ENCODE assay signal across 8 cellular contexts in the genomic region with DNA sequence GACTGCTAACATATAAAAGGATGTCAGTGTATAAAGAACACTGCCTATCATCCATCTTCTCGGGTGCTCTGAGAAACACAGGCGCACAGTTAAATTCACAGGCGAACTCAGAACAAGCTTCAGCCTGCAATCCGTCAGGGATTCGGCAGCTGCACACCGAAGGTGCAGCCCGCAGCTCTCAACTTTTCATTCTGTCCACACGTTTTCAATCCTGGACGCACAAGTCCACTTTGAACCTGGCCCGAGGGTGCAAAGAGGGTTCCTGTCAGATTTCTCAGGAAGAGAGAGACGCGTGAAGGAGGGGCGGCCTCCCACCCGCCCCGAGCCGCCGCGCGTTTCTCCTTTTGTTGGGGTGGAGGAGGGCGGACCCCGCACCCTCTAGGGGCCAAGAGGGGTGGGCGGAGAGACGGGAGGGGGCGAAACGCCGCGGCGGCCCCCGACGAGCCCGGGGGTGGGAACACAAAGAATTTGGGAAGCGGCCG. TPM values are rescaled to one million over a fixed set of nuclear protein-coding genes. Genes with fewer than 3 reads are reported as not detected.
DNase-seq lines count a peak whose midpoint lies in the region; ATAC-seq and TF ChIP-seq lines count a peak whose summit lies in the region.

No MANE protein-coding gene starts in this region.

- H3K4me2 ChIP-seq in PC-9: peak overlapping the region; percentile 78

- no TSS peak for BruUV-seq in PC-9 (replicated peaks; lab: Mats Ljungman, UMichigan)

- peaks cover 49% of the 10 kb centered on the region for H3K79me2 ChIP-seq in PC-9 (ENCODE audit: low read depth)

- H3K4me1 Mint-ChIP-seq in CD8-positive, alpha-beta T cell (ENCODE audit: low read depth): peaks cover 28% of the 10 kb centered on the region
- peaks cover 38% of the 10 kb centered on the region for H3K4me1 Mint-ChIP-seq in progenitor cell of endocrine pancreas (ENCODE audit: low read depth)

- H3K27me3 Mint-ChIP-seq in CD8-positive, alpha-beta T cell (ENCODE audit: low read depth): peaks cover 5% of the 10 kb centered on the region
- no peaks in the 10 kb centered on the region for H3K27me3 Mint-ChIP-seq in progenitor cell of endocrine pancreas

- no peaks in the 10 kb centered on the region for H3K9me3 Mint-ChIP-seq in CD8-positive, alpha-beta T cell
- H3K9me3 Mint-ChIP-seq in progenitor cell of endocrine pancreas (ENCODE audit: low read depth): no peaks in the 10 kb centered on the region

- ATAC-seq in CD8-positive, alpha-beta T cell: peak; percentile 55
- ATAC-seq in GM19395 (IDR thresholded peaks at IDR 0.05; ENCODE audit: unreplicated experiment) (peak; percentile 54), HG03432 (IDR thresholded peaks at IDR 0.05; ENCODE audit: unreplicated experiment) (peak; percentile 42)

- peaks cover 6% of the 10 kb centered on the region for H3K36me3 Mint-ChIP-seq in CD8-positive, alpha-beta T cell
- peaks cover 4% of the 10 kb centered on the region for H3K36me3 Mint-ChIP-seq in progenitor cell of endocrine pancreas (ENCODE audit: insufficient read depth)

- H3F3A ChIP-seq in PC-9 (ENCODE audit: insufficient read depth, low read depth): peaks cover 11% of the 10 kb centered on the region; the same call in 1 of the 2 replicates

- DNase-seq in CD8-positive, alpha-beta T cell: peak in 5 of 7 experiments; percentile 4 to 65 (median 21)
- DNase-seq in PC-9 (peak in 1 of 2 experiments; percentile 23), adipocyte (ENCODE audit: low read depth) (peak; percentile 65), left ventricle myocardium inferior (peak; percentile 32), progenitor cell of endocrine pancreas (ENCODE audit: low spot score, unreplicated experiment) (no peak), mucosa of gallbladder (ENCODE audit: low spot score) (no peak)

- TF ChIP-seq CTCF in CD8-positive, alpha-beta T cell (IDR thresholded peaks at IDR 0.05): no peak
- no peak for TF ChIP-seq CTCF in PC-9 (conservative IDR thresholded peaks at IDR 0.05)
- no peak for TF ChIP-seq CTCF in left ventricle myocardium inferior (IDR thresholded peaks at IDR 0.05; ENCODE audit: borderline replicate concordance)
- TF ChIP-seq CTCF in progenitor cell of endocrine pancreas (IDR thresholded peaks at IDR 0.05; ENCODE audit: unreplicated experiment): no peak

- H3K36me3 ChIP-seq in CD8-positive, alpha-beta T cell (ENCODE audit: insufficient read depth, low read length): no peaks in the 10 kb centered on the region
- H3K36me3 ChIP-seq in PC-9 (ENCODE audit: low read depth) (no peaks in the 10 kb centered on the region), adipocyte (ENCODE audit: control insufficient read depth, insufficient read depth, low read length, severe bottlenecking) (no peaks in the 10 kb centered on the region), left ventricle myocardium inferior (no peaks in the 10 kb centered on the region)

- H2AFZ ChIP-seq in PC-9: peak overlapping the region; percentile 100

- H3K9me3 ChIP-seq in CD8-positive, alpha-beta T cell (ENCODE audit: low read length): no peaks in the 10 kb centered on the region
- H3K9me3 ChIP-seq in PC-9 (ENCODE audit: insufficient read depth, low read depth) (no peaks in the 10 kb centered on the region), adipocyte (ENCODE audit: control insufficient read depth, low read length) (no peaks in the 10 kb centered on the region), left ventricle myocardium inferior (replicated peaks) (no peaks in the 10 kb centered on the region)

- POLR2A ChIA-PET in CD8-positive, alpha-beta T cell (lab: Charles Lee): no interaction called here
- POLR2A ChIA-PET in PC-9 (lab: Charles Lee; ENCODE audit: unreplicated experiment): no interaction called here

- CTCF ChIA-PET in CD8-positive, alpha-beta T cell (lab: Charles Lee): no interaction called here
- CTCF ChIA-PET in PC-9 (lab: Charles Lee): no interaction called here

- no peaks in the 10 kb centered on the region for H3K9me2 ChIP-seq in PC-9 (ENCODE audit: insufficient read depth)

- intact Hi-C loops in CD8-positive, alpha-beta T cell (cut with DNase I, micrococcal nuclease): loop anchor here (5.0 to 10.0 kb wide), 3 partner anchors 95 to 253 kb away; a partner anchor contains a TSS
- intact Hi-C loops in PC-9 (cut with micrococcal nuclease; ENCODE audit: unreplicated experiment): loop anchor here (2.0 kb wide), 1 partner anchor 251 kb away; a partner anchor contains a TSS
- intact Hi-C loops in left ventricle myocardium inferior (cut with micrococcal nuclease): no loop called here

- H3K4me1 ChIP-seq in CD8-positive, alpha-beta T cell (ENCODE audit: insufficient read depth, low read length): no peaks in the 10 kb centered on the region
- H3K4me1 ChIP-seq in PC-9 (replicated peaks; ENCODE audit: insufficient read depth) (peaks cover 63% of the 10 kb centered on the region), adipocyte (ENCODE audit: control insufficient read depth, insufficient read depth, low read length) (peaks cover 60% of the 10 kb centered on the region), left ventricle myocardium inferior (peaks cover 68% of the 10 kb centered on the region)

- H3K27ac ChIP-seq in CD8-positive, alpha-beta T cell (ENCODE audit: low read depth, low read length): peak overlapping the region; percentile 36
- H3K27ac ChIP-seq in PC-9 (peak overlapping the region; percentile 29; the same call in 1 of the 2 replicates), left ventricle myocardium inferior (replicated peaks) (peak overlapping the region; percentile 85)

- peak overlapping the region; percentile 94 for H3K27ac Mint-ChIP-seq in CD8-positive, alpha-beta T cell
- peak overlapping the region; percentile 99 for H3K27ac Mint-ChIP-seq in progenitor cell of endocrine pancreas

- peak overlapping the region; percentile 90 for H3K9ac ChIP-seq in adipocyte (ENCODE audit: low read length)

- peak overlapping the region; percentile 60 for H3K4me3 ChIP-seq in CD8-positive, alpha-beta T cell (ENCODE audit: low read depth, low read length)
- peak overlapping the region; percentile 75 for H3K4me3 ChIP-seq in PC-9
- peak overlapping the region; percentile 88 for H3K4me3 ChIP-seq in adipocyte (ENCODE audit: low read length)
- peak overlapping the region; percentile 94 for H3K4me3 ChIP-seq in left ventricle myocardium inferior

- H4K20me1 ChIP-seq in PC-9 (ENCODE audit: insufficient read depth): no peaks in the 10 kb centered on the region

- peak overlapping the region; percentile 98 for H3K4me3 Mint-ChIP-seq in CD8-positive, alpha-beta T cell
- H3K4me3 Mint-ChIP-seq in progenitor cell of endocrine pancreas (ENCODE audit: low read depth): peak overlapping the region; percentile 94

- H3K27me3 ChIP-seq in CD8-positive, alpha-beta T cell (ENCODE audit: insufficient read depth, low read length): no peaks in the 10 kb centered on the region
- H3K27me3 ChIP-seq in PC-9 (ENCODE audit: insufficient read depth, low read depth) (no peaks in the 10 kb centered on the region), adipocyte (replicated peaks; ENCODE audit: control insufficient read depth, insufficient read depth, low read length) (no peaks in the 10 kb centered on the region), left ventricle myocardium inferior (ENCODE audit: low read depth) (no peaks in the 10 kb centered on the region)

RNA-seq across cellular contexts. Expression of a gene that starts 0.7 kb away (rescaled TPM):
- 1 to 10 TPM; 3.9 to 7.4 TPM for total RNA-seq in CD8-positive, alpha-beta T cell
- total RNA-seq in PC-9 (2021): 34.0 and 34.2 TPM in 2 replicates
- total RNA-seq in left ventricle myocardium inferior: 10.2 TPM
- total RNA-seq in progenitor cell of endocrine pancreas: 73.1 and 83.0 TPM in 2 replicates
- total RNA-seq in mucosa of gallbladder: 25.0 TPM

Comparison
In these comparisons a context has a peak if more than half of its experiments do, and no peak if none do; other contexts are left out.
1. DNase-seq: peak in CD8-positive, alpha-beta T cell (5 of 7), adipocyte (single experiment) and left ventricle myocardium inferior (single experiment); none in progenitor cell of endocrine pancreas (single experiment) and mucosa of gallbladder (single experiment).
2. H3K27ac ChIP-seq: peak in every context shown above with its lines; median percentile 85 in left ventricle myocardium inferior; 36 in CD8-positive, alpha-beta T cell; 29 in PC-9.
3. Peak in every context shown above with its lines, with median percentiles within 50 percentile points of each other: ATAC-seq and H3K4me3 ChIP-seq.